ENCODE assay signal across 1 cellular context in the genomic region with DNA sequence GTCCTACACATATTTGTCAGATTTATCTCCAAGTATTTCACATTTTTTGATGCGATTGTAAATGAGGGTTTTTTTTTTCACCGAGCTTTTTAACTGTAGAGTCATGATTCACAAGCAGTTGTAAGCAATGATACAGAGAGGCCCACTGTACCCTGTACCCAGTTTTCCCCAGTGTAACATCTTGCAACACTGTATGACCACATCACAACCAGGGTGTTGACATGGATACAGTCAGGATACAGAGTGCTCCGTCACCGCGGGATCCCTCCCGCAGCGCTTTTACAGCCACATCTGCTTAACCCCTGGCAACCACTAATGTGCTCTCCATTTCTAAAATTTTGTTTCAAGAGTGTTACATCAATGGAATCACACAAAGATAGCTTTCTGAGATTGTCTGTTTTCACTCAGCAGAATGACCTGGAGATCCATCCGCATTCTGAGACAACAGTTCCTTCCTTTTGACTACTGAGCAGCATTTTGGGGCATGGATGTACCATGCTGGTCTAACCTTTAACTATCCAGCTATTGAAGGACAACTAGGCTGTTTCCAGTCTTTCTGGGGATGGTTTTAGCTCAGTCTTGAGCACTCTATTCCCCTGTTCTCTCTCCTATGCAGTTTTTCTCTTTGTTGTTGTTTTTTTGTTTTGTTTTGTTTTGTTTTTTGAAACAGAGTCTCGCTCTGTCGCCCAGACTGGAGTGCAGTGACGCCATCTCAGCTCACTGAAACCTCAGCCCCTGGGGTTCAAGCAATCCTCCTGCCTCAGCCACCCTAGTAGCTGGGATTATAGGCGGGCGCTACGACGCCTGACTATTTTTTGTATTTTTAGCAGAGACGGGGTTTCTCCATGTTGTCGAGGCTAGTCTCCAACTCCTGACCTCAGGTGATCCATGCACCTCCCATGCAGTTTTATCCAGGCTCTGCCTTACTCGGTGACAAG.
A peak's percentile ranks its signal among the peaks of the same experiment; 100 is the strongest.
TF ChIP-seq lines count a peak whose summit lies in the region.

No MANE protein-coding gene starts in this region.

TF ChIP-seq in HepG2, 621 proteins besides CTCF, POLR2A, EP300 and RAD21:
- TF ChIP-seq CEBPG (CRISPR knock-in tag; IDR thresholded peaks at IDR 0.05) (peak; percentile 27; the same call in 1 of the 2 replicates), NFE2L1 (CRISPR knock-in tag; IDR thresholded peaks at IDR 0.05; ENCODE audit: borderline replicate concordance) (no peak), TEAD3 (CRISPR knock-in tag; optimal IDR thresholded peaks at IDR 0.05; ENCODE audit: borderline replicate concordance) (no peak), MXI1 (IDR thresholded peaks at IDR 0.05; ENCODE audit: borderline replicate concordance, low read depth, low read length) (0 out of 3 replicates have a peak, but pooled peaks have one; percentile 24), CEBPB (IDR thresholded peaks at IDR 0.05; ENCODE audit: borderline replicate concordance, low read depth, low read length) (peak; percentile 94), ERF (CRISPR knock-in tag; IDR thresholded peaks at IDR 0.05) (no peak), MIER3 (CRISPR knock-in tag; IDR thresholded peaks at IDR 0.05; ENCODE audit: borderline replicate concordance) (no peak), FOXA3 (CRISPR knock-in tag; IDR thresholded peaks at IDR 0.05) (peak; percentile 31; the same call in 1 of the 2 replicates), MEIS1 (CRISPR knock-in tag; IDR thresholded peaks at IDR 0.05; ENCODE audit: borderline replicate concordance) (no peak), ZNF264 (CRISPR knock-in tag; IDR thresholded peaks at IDR 0.05) (no peak), ZNF839 (CRISPR knock-in tag; IDR thresholded peaks at IDR 0.05; ENCODE audit: borderline replicate concordance) (no peak), HMG20B (CRISPR knock-in tag; conservative IDR thresholded peaks at IDR 0.05) (no peak), ZNF24 (IDR thresholded peaks at IDR 0.05) (no peak), NFE2L2 (IDR thresholded peaks at IDR 0.05; ENCODE audit: low read length) (peak; percentile 55), ATF7 (IDR thresholded peaks at IDR 0.05) (peak; percentile 72), ATF7 (CRISPR knock-in tag; IDR thresholded peaks at IDR 0.05) (no peak), HOXA7 (CRISPR knock-in tag; IDR thresholded peaks at IDR 0.05) (no peak), RFX1 (IDR thresholded peaks at IDR 0.05) (peak; percentile 74), MYC (CRISPR knock-in tag; IDR thresholded peaks at IDR 0.05; ENCODE audit: borderline replicate concordance) (no peak), NBN (conservative IDR thresholded peaks at IDR 0.05) (0 out of 2 replicates have a peak, but pooled peaks have one; percentile 23), ZNF577 (CRISPR knock-in tag; IDR thresholded peaks at IDR 0.05; ENCODE audit: borderline replicate concordance, low read depth) (no peak), FOXA1 (IDR thresholded peaks at IDR 0.05) (no peak), FOXA1 (CRISPR knock-in tag; IDR thresholded peaks at IDR 0.05) (peak; percentile 39; the same call in 1 of the 2 replicates), RNF2 (conservative IDR thresholded peaks at IDR 0.05; ENCODE audit: low read depth) (0 out of 2 replicates have a peak, but pooled peaks have one; percentile 48), ZFP41 (CRISPR knock-in tag; IDR thresholded peaks at IDR 0.05; ENCODE audit: borderline replicate concordance) (no peak), NCOR1 (IDR thresholded peaks at IDR 0.05; ENCODE audit: borderline replicate concordance, low read length) (no peak), SMYD3 (CRISPR knock-in tag; IDR thresholded peaks at IDR 0.05) (no peak), ZNF383 (CRISPR knock-in tag; IDR thresholded peaks at IDR 0.05; ENCODE audit: borderline replicate concordance) (no peak), MBNL3 (CRISPR knock-in tag; conservative IDR thresholded peaks at IDR 0.05) (no peak)
- TF ChIP-seq, protein P1, sequence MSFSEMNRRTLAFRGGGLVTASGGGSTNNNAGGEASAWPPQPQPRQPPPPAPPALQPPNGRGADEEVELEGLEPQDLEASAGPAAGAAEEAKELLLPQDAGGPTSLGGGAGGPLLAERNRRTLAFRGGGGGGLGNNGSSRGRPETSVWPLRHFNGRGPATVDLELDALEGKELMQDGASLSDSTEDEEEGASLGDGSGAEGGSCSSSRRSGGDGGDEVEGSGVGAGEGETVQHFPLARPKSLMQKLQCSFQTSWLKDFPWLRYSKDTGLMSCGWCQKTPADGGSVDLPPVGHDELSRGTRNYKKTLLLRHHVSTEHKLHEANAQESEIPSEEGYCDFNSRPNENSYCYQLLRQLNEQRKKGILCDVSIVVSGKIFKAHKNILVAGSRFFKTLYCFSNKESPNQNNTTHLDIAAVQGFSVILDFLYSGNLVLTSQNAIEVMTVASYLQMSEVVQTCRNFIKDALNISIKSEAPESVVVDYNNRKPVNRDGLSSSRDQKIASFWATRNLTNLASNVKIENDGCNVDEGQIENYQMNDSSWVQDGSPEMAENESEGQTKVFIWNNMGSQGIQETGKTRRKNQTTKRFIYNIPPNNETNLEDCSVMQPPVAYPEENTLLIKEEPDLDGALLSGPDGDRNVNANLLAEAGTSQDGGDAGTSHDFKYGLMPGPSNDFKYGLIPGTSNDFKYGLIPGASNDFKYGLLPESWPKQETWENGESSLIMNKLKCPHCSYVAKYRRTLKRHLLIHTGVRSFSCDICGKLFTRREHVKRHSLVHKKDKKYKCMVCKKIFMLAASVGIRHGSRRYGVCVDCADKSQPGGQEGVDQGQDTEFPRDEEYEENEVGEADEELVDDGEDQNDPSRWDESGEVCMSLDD (CRISPR knock-in tag; IDR thresholded peaks at IDR 0.05; ENCODE audit: borderline replicate concordance) = no peak
- TF ChIP-seq, protein P2, sequence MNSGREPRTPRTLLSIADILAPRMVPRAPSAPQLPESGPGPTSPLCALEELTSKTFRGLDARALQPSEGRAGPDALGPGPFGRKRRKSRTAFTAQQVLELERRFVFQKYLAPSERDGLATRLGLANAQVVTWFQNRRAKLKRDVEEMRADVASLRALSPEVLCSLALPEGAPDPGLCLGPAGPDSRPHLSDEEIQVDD (CRISPR knock-in tag; IDR thresholded peaks at IDR 0.05; ENCODE audit: borderline replicate concordance) = no peak
- TF ChIP-seq, protein P3, sequence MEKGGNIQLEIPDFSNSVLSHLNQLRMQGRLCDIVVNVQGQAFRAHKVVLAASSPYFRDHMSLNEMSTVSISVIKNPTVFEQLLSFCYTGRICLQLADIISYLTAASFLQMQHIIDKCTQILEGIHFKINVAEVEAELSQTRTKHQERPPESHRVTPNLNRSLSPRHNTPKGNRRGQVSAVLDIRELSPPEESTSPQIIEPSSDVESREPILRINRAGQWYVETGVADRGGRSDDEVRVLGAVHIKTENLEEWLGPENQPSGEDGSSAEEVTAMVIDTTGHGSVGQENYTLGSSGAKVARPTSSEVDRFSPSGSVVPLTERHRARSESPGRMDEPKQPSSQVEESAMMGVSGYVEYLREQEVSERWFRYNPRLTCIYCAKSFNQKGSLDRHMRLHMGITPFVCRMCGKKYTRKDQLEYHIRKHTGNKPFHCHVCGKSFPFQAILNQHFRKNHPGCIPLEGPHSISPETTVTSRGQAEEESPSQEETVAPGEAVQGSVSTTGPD (CRISPR knock-in tag; IDR thresholded peaks at IDR 0.05) = no peak
- TF ChIP-seq, protein P4, sequence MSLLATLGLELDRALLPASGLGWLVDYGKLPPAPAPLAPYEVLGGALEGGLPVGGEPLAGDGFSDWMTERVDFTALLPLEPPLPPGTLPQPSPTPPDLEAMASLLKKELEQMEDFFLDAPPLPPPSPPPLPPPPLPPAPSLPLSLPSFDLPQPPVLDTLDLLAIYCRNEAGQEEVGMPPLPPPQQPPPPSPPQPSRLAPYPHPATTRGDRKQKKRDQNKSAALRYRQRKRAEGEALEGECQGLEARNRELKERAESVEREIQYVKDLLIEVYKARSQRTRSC (CRISPR knock-in tag; IDR thresholded peaks at IDR 0.05; ENCODE audit: low read depth) = no peak
- TF ChIP-seq, protein P5, sequence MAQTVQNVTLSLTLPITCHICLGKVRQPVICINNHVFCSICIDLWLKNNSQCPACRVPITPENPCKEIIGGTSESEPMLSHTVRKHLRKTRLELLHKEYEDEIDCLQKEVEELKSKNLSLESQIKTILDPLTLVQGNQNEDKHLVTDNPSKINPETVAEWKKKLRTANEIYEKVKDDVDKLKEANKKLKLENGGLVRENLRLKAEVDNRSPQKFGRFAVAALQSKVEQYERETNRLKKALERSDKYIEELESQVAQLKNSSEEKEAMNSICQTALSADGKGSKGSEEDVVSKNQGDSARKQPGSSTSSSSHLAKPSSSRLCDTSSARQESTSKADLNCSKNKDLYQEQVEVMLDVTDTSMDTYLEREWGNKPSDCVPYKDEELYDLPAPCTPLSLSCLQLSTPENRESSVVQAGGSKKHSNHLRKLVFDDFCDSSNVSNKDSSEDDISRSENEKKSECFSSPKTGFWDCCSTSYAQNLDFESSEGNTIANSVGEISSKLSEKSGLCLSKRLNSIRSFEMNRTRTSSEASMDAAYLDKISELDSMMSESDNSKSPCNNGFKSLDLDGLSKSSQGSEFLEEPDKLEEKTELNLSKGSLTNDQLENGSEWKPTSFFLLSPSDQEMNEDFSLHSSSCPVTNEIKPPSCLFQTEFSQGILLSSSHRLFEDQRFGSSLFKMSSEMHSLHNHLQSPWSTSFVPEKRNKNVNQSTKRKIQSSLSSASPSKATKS (CRISPR knock-in tag; IDR thresholded peaks at IDR 0.05) = no peak
- TF ChIP-seq, protein P6, sequence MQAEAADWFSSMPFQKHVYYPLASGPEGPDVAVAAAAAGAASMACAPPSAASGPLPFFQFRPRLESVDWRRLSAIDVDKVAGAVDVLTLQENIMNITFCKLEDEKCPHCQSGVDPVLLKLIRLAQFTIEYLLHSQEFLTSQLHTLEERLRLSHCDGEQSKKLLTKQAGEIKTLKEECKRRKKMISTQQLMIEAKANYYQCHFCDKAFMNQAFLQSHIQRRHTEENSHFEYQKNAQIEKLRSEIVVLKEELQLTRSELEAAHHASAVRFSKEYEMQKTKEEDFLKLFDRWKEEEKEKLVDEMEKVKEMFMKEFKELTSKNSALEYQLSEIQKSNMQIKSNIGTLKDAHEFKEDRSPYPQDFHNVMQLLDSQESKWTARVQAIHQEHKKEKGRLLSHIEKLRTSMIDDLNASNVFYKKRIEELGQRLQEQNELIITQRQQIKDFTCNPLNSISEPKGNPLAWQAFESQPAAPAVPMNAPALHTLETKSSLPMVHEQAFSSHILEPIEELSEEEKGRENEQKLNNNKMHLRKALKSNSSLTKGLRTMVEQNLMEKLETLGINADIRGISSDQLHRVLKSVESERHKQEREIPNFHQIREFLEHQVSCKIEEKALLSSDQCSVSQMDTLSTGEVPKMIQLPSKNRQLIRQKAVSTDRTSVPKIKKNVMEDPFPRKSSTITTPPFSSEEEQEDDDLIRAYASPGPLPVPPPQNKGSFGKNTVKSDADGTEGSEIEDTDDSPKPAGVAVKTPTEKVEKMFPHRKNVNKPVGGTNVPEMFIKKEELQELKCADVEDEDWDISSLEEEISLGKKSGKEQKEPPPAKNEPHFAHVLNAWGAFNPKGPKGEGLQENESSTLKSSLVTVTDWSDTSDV (CRISPR knock-in tag; IDR thresholded peaks at IDR 0.05) = no peak
- TF ChIP-seq, protein P7, sequence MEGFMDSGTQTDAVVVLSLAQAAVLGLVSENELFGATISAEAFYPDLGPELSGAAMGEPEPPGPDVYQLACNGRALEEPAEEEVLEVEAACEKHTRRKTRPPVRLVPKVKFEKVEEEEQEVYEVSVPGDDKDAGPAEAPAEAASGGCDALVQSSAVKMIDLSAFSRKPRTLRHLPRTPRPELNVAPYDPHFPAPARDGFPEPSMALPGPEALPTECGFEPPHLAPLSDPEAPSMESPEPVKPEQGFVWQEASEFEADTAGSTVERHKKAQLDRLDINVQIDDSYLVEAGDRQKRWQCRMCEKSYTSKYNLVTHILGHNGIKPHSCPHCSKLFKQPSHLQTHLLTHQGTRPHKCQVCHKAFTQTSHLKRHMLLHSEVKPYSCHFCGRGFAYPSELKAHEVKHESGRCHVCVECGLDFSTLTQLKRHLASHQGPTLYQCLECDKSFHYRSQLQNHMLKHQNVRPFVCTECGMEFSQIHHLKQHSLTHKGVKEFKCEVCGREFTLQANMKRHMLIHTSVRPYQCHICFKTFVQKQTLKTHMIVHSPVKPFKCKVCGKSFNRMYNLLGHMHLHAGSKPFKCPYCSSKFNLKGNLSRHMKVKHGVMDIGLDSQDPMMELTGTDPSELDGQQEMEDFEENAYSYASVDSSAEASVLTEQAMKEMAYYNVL (CRISPR knock-in tag; IDR thresholded peaks at IDR 0.05; ENCODE audit: borderline replicate concordance) = no peak
